In the genomic region with DNA sequence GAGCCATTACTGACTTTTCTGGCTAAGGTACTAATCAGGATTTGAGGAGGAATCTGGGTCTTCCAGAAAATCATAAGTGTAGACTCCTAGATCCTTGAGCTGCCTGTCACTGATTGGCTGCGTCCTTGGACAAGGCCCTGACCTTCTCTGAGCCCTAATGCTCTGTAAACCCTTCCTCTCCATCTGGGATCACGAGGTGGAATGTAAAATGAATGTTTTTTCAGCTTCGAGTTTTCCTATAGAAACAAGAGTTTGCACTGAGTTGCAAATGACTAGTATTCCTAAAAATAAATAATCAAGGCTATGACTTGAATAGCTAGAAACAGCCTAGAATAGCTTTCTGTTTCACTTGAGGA, we compare ENCODE assay signal across 9 cellular contexts.
A peak's percentile ranks its signal among the peaks of the same experiment; 100 is the strongest.
DNase-seq lines count a peak whose midpoint lies in the region; ATAC-seq and TF ChIP-seq lines count a peak whose summit lies in the region.
"Had no signal": no experiment of that assay in that cellular context is flagged by ENCODE, and none has a peak within 500 bp of the region (broad histone marks: within the 10 kb centered on the region; RNA-seq: fewer than 3 reads in every experiment).

No MANE protein-coding gene starts in this region.

- TF ChIP-seq CTCF in AG10803 (conservative IDR thresholded peaks at IDR 0.05; ENCODE audit: low read length): no peak
- no peak for TF ChIP-seq CTCF in LNCaP clone FGC (IDR thresholded peaks at IDR 0.05; ENCODE audit: control insufficient read depth, extremely low read depth, insufficient read depth)
- TF ChIP-seq CTCF in nephron (IDR thresholded peaks at IDR 0.05; ENCODE audit: unreplicated experiment in 3 of 3): no peak

- peak overlapping the region; percentile 92 for H3K27ac ChIP-seq in caudate nucleus (ENCODE audit: low read depth, low read length)

- DNase-seq in AG10803 (ENCODE audit: low read depth) (no peak), LNCaP clone FGC (ENCODE audit: low read depth) (no peak), caudate nucleus (lab: John Stamatoyannopoulos, UW) (no peak), NCI-H526 treated with DMSO at 0.1 percent for 48 hours (lab: John Stamatoyannopoulos, UW) (no peak)
- DNase-seq: GOT3 had no signal

- no peaks in the 10 kb centered on the region for H3K36me3 Mint-ChIP-seq in nephron (ENCODE audit: low read depth)

- H3K27ac Mint-ChIP-seq in nephron: peak overlapping the region; percentile 49 to 93 (median 87)

- H3K27me3 Mint-ChIP-seq in nephron (ENCODE audit: low read depth): no peaks in the 10 kb centered on the region

- H3K4me3 Mint-ChIP-seq in nephron: peak overlapping the region; percentile 85 to 91 (median 88)

- peak overlapping the region; percentile 72 for H3K4me3 ChIP-seq in AG10803 (ENCODE audit: low read length)
- peak overlapping the region; percentile 58; the same call in 1 of the 2 replicates for H3K4me3 ChIP-seq in LNCaP clone FGC (ENCODE audit: low read depth, low read length)

- no peaks in the 10 kb centered on the region for H3K9me3 Mint-ChIP-seq in nephron

- peaks cover 52% of the 10 kb centered on the region for H3K4me1 Mint-ChIP-seq in nephron

- no peak for ATAC-seq in HG02588 (IDR thresholded peaks at IDR 0.05; ENCODE audit: unreplicated experiment)
- ATAC-seq in HG02623 (IDR thresholded peaks at IDR 0.05; ENCODE audit: unreplicated experiment): no peak
- ATAC-seq in HG02642 (IDR thresholded peaks at IDR 0.05; ENCODE audit: poor library complexity, unreplicated experiment): no peak
